In the genomic region with DNA sequence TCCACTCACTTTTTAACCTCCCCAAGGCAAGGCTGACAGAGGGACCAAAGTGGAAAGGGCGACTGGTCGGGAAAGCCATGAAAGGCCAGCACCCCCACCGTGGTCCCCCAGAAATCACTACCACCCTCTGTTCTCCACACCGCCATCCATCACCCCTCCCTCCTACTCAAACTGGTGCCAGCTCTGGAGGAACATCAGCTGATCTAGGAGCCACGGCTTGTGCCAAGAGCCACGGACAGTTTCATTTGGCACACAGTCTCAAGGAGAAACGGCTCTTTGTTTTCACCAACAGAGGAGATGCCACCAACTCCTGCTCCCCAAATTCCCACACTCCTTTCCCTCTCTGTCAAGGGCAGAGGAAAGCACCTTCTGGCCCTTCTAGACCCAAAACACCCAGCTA, we compare ENCODE assay signal across 10 cellular contexts. TPM values are rescaled to one million over a fixed set of nuclear protein-coding genes. Genes with fewer than 3 reads are reported as not detected.
DNase-seq lines count a peak whose midpoint lies in the region; ATAC-seq and TF ChIP-seq lines count a peak whose summit lies in the region.
"Had no signal": no experiment of that assay in that cellular context is flagged by ENCODE, and none has a peak within 500 bp of the region (broad histone marks: within the 10 kb centered on the region; RNA-seq: fewer than 3 reads in every experiment).

No MANE protein-coding gene starts in this region.

- ATAC-seq in gastrocnemius medialis = no peak
- no peak for ATAC-seq in GM19463 (IDR thresholded peaks at IDR 0.05; ENCODE audit: unreplicated experiment)

- 0 out of 2 replicates have a peak overlapping the region, but pooled peaks have one; percentile 25 for H3K9ac ChIP-seq in GM23248

- peaks cover 31% of the 10 kb centered on the region for H3K36me3 Mint-ChIP-seq in T-helper 2 cell treated with Interferon-gamma antibody and Interleukin-4, amounts not matched to agents 5 μg/mL and 100 μg/mL, for 36 hours (ENCODE audit: low read depth)

- H3K9me3 Mint-ChIP-seq in T-helper 2 cell treated with Interferon-gamma antibody and Interleukin-4, amounts not matched to agents 5 μg/mL and 100 μg/mL, for 36 hours = no peaks in the 10 kb centered on the region

- H3K4me1 ChIP-seq in GM23248 (ENCODE audit: insufficient read depth) = peaks cover 15% of the 10 kb centered on the region
- peaks cover 16 to 17% of the 10 kb centered on the region in 2 donors for H3K4me1 ChIP-seq in adrenal gland (replicated peaks in 1 of 2)
- H3K4me1 ChIP-seq in hepatocyte (ENCODE audit: insufficient read depth) = no peaks in the 10 kb centered on the region
- H3K4me1 ChIP-seq in gastrocnemius medialis = peaks cover 14 to 22% of the 10 kb centered on the region in 2 donors

- in situ Hi-C loops in GM23248 (cut with MboI) (no loop called here), gastrocnemius medialis (cut with MboI; ENCODE audit: low sequenced_read_pairs in 4 of 4) (no loop called here)

- H3K27me3 ChIP-seq in GM23248 (replicated peaks; ENCODE audit: insufficient read depth) (no peaks in the 10 kb centered on the region), adrenal gland (no peaks in the 10 kb centered on the region), hepatocyte (no peaks in the 10 kb centered on the region), gastrocnemius medialis (no peaks in the 10 kb centered on the region)
- H3K27me3 ChIP-seq: thyroid gland had no signal

- no peaks in the 10 kb centered on the region for H3K27me3 Mint-ChIP-seq in T-helper 2 cell treated with Interferon-gamma antibody and Interleukin-4, amounts not matched to agents 5 μg/mL and 100 μg/mL, for 36 hours (ENCODE audit: low read depth)

- H2AFZ ChIP-seq in GM23248 = no peak overlapping the region
- H2AFZ ChIP-seq in hepatocyte = no peak overlapping the region

- peaks cover 17% of the 10 kb centered on the region for H3F3A ChIP-seq in GM23248 (ENCODE audit: insufficient read depth)

- TF ChIP-seq CTCF in adrenal gland (IDR thresholded peaks at IDR 0.05) = no peak
- TF ChIP-seq CTCF in hepatocyte (IDR thresholded peaks at IDR 0.05; ENCODE audit: poor library complexity) = no peak
- TF ChIP-seq CTCF in gastrocnemius medialis (IDR thresholded peaks at IDR 0.05 in 4 of 5, conservative IDR thresholded peaks at IDR 0.05 in 1 of 5) = no peak

- H3K4me3 ChIP-seq in GM23248 (no peak overlapping the region), adrenal gland (no peak overlapping the region), hepatocyte (no peak overlapping the region), gastrocnemius medialis (no peak overlapping the region)
- H3K4me3 ChIP-seq: thyroid gland had no signal

- H4K20me1 ChIP-seq in GM23248 (ENCODE audit: insufficient read depth) (no peaks in the 10 kb centered on the region), hepatocyte (ENCODE audit: insufficient read depth, poor library complexity, severe bottlenecking) (no peaks in the 10 kb centered on the region)

- H3K79me2 ChIP-seq in GM23248 (ENCODE audit: insufficient read depth) = no peaks in the 10 kb centered on the region
- H3K79me2 ChIP-seq in hepatocyte = no peaks in the 10 kb centered on the region

- peaks cover 17% of the 10 kb centered on the region for H3K4me1 Mint-ChIP-seq in T-helper 2 cell treated with Interferon-gamma antibody and Interleukin-4, amounts not matched to agents 5 μg/mL and 100 μg/mL, for 36 hours (ENCODE audit: low read depth)

- H3K27ac ChIP-seq in GM23248 (peak overlapping the region; percentile 47), adrenal gland (peak overlapping the region in 3 of 5 donors; percentile 53 to 80 (median 77)), hepatocyte (peak overlapping the region; percentile 74), gastrocnemius medialis (peak overlapping the region; percentile 31 to 63 (median 59))

- H3K4me3 Mint-ChIP-seq in T-helper 2 cell treated with Interferon-gamma antibody and Interleukin-4, amounts not matched to agents 5 μg/mL and 100 μg/mL, for 36 hours = no peak overlapping the region

- intact Hi-C loops in adrenal gland (cut with DNase I) = no loop called here
- intact Hi-C loops in gastrocnemius medialis (cut with DNase I; ENCODE audit: low total_unique reads) = loop anchor here (10.0 kb wide), 1 partner anchor 347 kb away; no protein-coding TSS in a partner anchor

- H3K9me2 ChIP-seq in GM23248 (ENCODE audit: insufficient read depth) = no peaks in the 10 kb centered on the region
- H3K9me2 ChIP-seq in hepatocyte (replicated peaks; ENCODE audit: insufficient read depth) = no peaks in the 10 kb centered on the region

- no peak overlapping the region for H3K27ac Mint-ChIP-seq in T-helper 2 cell treated with Interferon-gamma antibody and Interleukin-4, amounts not matched to agents 5 μg/mL and 100 μg/mL, for 36 hours

- H3K9me3 ChIP-seq in GM23248 (ENCODE audit: low read depth) (no peaks in the 10 kb centered on the region), adrenal gland (replicated peaks in 1 of 3) (no peaks in the 10 kb centered on the region), hepatocyte (ENCODE audit: low read depth) (no peaks in the 10 kb centered on the region), gastrocnemius medialis (no peaks in the 10 kb centered on the region)
- H3K9me3 ChIP-seq: thyroid gland had no signal

- DNase-seq in GM23248 = no peak
- DNase-seq in adrenal gland = peak in 4 of 7 donors; percentile 13 to 35 (median 31)
- no peak for DNase-seq in hepatocyte (ENCODE audit: low spot score)
- DNase-seq in gastrocnemius medialis = no peak
- DNase-seq in T-helper 2 cell treated with Interferon-gamma antibody and Interleukin-4, amounts not matched to agents 5 μg/mL and 100 μg/mL, for 36 hours (ENCODE audit: low spot score) = no peak
- DNase-seq in NCI-H1417 treated with DMSO at 0.1 percent for 48 hours (lab: John Stamatoyannopoulos, UW) = no peak
- DNase-seq in kidney glomerular epithelial cell (lab: John Stamatoyannopoulos, UW) = no peak
- DNase-seq: NCI-H82 had no signal

- H3K4me2 ChIP-seq in GM23248 (ENCODE audit: unreplicated experiment) = no peak overlapping the region
- no peak overlapping the region for H3K4me2 ChIP-seq in hepatocyte

- H3K36me3 ChIP-seq in GM23248 (ENCODE audit: low read depth) (peaks cover 10% of the 10 kb centered on the region; the same call in 1 of the 2 replicates), adrenal gland (replicated peaks in 1 of 2) (peaks cover 0 to 7% of the 10 kb centered on the region in 2 donors), hepatocyte (replicated peaks; ENCODE audit: insufficient read depth, low read depth) (no peaks in the 10 kb centered on the region), gastrocnemius medialis (peaks cover 0 to 23% of the 10 kb centered on the region in 2 donors)

- 56 to 68% methylated on average over 7 of the region's 7 CpGs for WGBS in GM23248 (ENCODE audit: low coverage in 1 of 2, low lambda C conversion rate in 2 of 2, missing lambda C conversion rate in 2 of 2), 2 experiments
- 71 to 74% (median 72%) methylated on average over 7 of the region's 7 CpGs for WGBS in adrenal gland, 4 donors
- 98% methylated on average over 7 of the region's 7 CpGs for WGBS in hepatocyte (ENCODE audit: low lambda C conversion rate, missing lambda C conversion rate)

- TF ChIP-seq POLR2A in adrenal gland (IDR thresholded peaks at IDR 0.05) (no peak), gastrocnemius medialis (IDR thresholded peaks at IDR 0.05) (no peak)

RNA-seq across cellular contexts. Expression of gene TBC1D7, which starts 26.0 kb away (rescaled TPM):
- total RNA-seq in GM23248 (2014; rRNA removed; shearing (Covaris generic)) = 8.5 and 18.7 TPM in 2 replicates
- 25.7 and 25.8 TPM in 2 replicates for polyA plus RNA-seq in GM23248 (2016; fragmentation: Nextera tagmentation; extraction: Ambion mirVana)
- 10 to 100 TPM in 6 of 8 donors, 1 to 10 TPM in 2; 8.0 to 19.4 (median 12.4) TPM for total RNA-seq in adrenal gland
- 10 to 100 TPM in 1 of 3 donors, 1 to 10 TPM in 2; 8.3 to 13.0 (median 8.9) TPM for polyA plus RNA-seq in adrenal gland
- total RNA-seq in hepatocyte = 15.5 and 27.8 TPM in 2 replicates
- 28.3 and 32.4 TPM in 2 replicates for polyA plus RNA-seq in hepatocyte
- 10 to 100 TPM in 1 of 4 donors, 1 to 10 TPM in 3; 5.7 to 14.9 (median 6.6) TPM for total RNA-seq in gastrocnemius medialis

Comparison
In these comparisons a context has a peak if more than half of its experiments do, and no peak if none do; other contexts are left out.
1. DNase-seq: peak in adrenal gland (4 of 7); none in GM23248 (single experiment), hepatocyte (single experiment), gastrocnemius medialis (0 of 2), T-helper 2 cell treated with Interferon-gamma antibody and Interleukin-4, amounts not matched to agents 5 μg/mL and 100 μg/mL, for 36 hours (single experiment), NCI-H1417 treated with DMSO at 0.1 percent for 48 hours (single experiment) and kidney glomerular epithelial cell (single experiment).
2. Peak in every context shown above with its lines, with median percentiles within 50 percentile points of each other: H3K27ac ChIP-seq.